Comparison of ENCODE assay signal across 8 cellular contexts in the genomic region with DNA sequence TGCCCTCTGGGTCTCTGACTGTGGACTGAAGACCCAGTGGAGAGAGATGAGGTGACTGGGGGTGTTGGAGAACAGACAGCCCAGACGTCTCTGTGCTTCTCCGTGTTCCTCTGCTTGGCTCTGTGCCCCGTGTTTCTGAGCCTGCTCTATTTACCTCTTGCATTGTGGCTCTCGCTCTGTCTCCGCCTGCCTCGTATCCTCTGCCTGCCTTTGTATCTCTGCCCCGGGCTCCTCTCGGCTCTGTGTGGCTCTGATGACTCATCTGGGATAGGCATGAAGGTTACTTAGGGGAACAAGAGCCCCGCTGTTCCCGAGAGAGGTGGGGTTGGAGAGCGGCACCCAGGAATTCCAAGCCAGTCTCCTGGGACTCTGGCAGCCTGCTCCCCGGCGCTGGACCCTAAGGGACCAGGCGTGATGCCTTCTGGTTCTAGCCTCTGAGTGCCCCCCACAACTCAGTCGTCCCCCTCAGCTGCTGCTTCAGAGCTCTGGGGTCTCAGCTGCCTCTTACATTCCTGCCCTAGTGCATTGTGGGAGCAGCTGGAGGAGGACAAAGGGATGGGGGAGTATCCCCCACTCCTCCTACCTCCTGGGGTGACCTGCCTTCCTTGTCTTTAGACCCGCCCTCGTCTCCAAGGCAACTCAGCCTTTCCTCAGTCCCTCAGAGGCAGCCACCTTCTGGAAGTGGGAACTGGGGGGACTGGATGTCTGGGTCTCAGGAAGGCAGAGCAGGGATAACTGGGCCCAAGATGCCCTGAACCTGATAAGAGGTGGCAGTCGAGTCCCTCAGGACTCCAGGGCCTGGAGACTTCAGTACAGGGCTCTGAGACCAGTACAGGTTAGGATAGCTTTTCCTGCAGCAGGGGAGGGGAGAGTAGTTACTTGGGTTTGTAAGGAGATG. TPM values are rescaled to one million over a fixed set of nuclear protein-coding genes. Genes with fewer than 3 reads are reported as not detected.
DNase-seq lines count a peak whose midpoint lies in the region; ATAC-seq and TF ChIP-seq lines count a peak whose summit lies in the region.

No MANE protein-coding gene starts in this region.

- H3K4me2 ChIP-seq in DND-41 (ENCODE audit: insufficient read depth, low read length): peak overlapping the region; percentile 99
- no peak overlapping the region for H3K4me2 ChIP-seq in MM.1S (ENCODE audit: low read depth, low read length)

- peaks cover 35% of the 10 kb centered on the region for H3K79me2 ChIP-seq in DND-41 (ENCODE audit: insufficient read depth, low read length)
- H3K79me2 ChIP-seq in MM.1S (ENCODE audit: low read length): no peaks in the 10 kb centered on the region

- intact Hi-C loops in esophagus squamous epithelium (cut with DNase I): loop anchor here (10.0 kb wide), 1 partner anchor 201 kb away; the partner anchor contains the start of gene PPP1R18

- H3K27ac ChIP-seq in DND-41 (ENCODE audit: low read length) (no peak overlapping the region), esophagus squamous epithelium (peak overlapping the region; percentile 93 to 99 (median 98)), mucosa of rectum (ENCODE audit: low read depth in 2 of 2, low read length in 2 of 2) (peak overlapping the region; percentile 95 to 99), tibial nerve (peak overlapping the region; percentile 87 to 98 (median 94)), MM.1S (ENCODE audit: low read length) (no peak overlapping the region)

- peak; percentile 27 for DNase-seq in DND-41
- DNase-seq in NB4 (ENCODE audit: low read depth): peak; percentile 49
- DNase-seq in activated CD4-positive, alpha-beta T cell treated with anti-CD3 and anti-CD28 coated beads, Interleukin-2, amount 50 U/mL, for 1 hour: peak; percentile 36
- DNase-seq in esophagus squamous epithelium (lab: John Stamatoyannopoulos, UW): no peak
- DNase-seq in tibial nerve (ENCODE audit: low spot score in 2 of 2): no peak
- no peak for DNase-seq in GOT3 (lab: John Stamatoyannopoulos, UW)
- DNase-seq in MM.1S: no peak

- TF ChIP-seq CTCF in DND-41 (IDR thresholded peaks at IDR 0.05; ENCODE audit: borderline replicate concordance, extremely low read depth, low read length, poor library complexity, severe bottlenecking): no peak
- TF ChIP-seq CTCF in NB4 (IDR thresholded peaks at IDR 0.05; ENCODE audit: low read depth, low read length): no peak
- no peak for TF ChIP-seq CTCF in esophagus squamous epithelium (IDR thresholded peaks at IDR 0.05)
- TF ChIP-seq CTCF in tibial nerve (IDR thresholded peaks at IDR 0.05): no peak
- TF ChIP-seq CTCF in MM.1S (IDR thresholded peaks at IDR 0.05; ENCODE audit: low read length): no peak

- H3K9me2 ChIP-seq in MM.1S (replicated peaks; ENCODE audit: insufficient read depth, low read length): no peaks in the 10 kb centered on the region

- H3K9ac ChIP-seq in DND-41 (ENCODE audit: low read depth, low read length) (peak overlapping the region; percentile 70), mucosa of rectum (ENCODE audit: low read depth in 1 of 2, low read length in 2 of 2) (peak overlapping the region; percentile 26 to 97), MM.1S (ENCODE audit: low read length) (no peak overlapping the region)

- 20 to 28% methylated on average over 8 to 10 of the region's 18 CpGs for WGBS in esophagus squamous epithelium, 2 donors
- WGBS in tibial nerve, 2 donors: 18 to 34% methylated on average over 12 to 14 of the region's 18 CpGs

- no peaks in the 10 kb centered on the region for H3K9me3 ChIP-seq in DND-41 (ENCODE audit: insufficient read depth, low read length, severe bottlenecking)
- H3K9me3 ChIP-seq in esophagus squamous epithelium: no peaks in the 10 kb centered on the region
- H3K9me3 ChIP-seq in mucosa of rectum (ENCODE audit: control insufficient read depth in 2 of 2, low read length in 2 of 2): no peaks in the 10 kb centered on the region
- H3K9me3 ChIP-seq in tibial nerve: no peaks in the 10 kb centered on the region
- no peaks in the 10 kb centered on the region for H3K9me3 ChIP-seq in MM.1S (replicated peaks; ENCODE audit: insufficient read depth, low read length)

- TF ChIP-seq POLR2A in NB4 (IDR thresholded peaks at IDR 0.05; ENCODE audit: extremely low read depth, insufficient read length) (no peak), esophagus squamous epithelium (IDR thresholded peaks at IDR 0.05) (peak in 3 of 4 donors; percentile 28 to 58 (median 55)), tibial nerve (IDR thresholded peaks at IDR 0.05) (no peak)

- no peak; the same call in 2 of the 3 replicates for ATAC-seq in DND-41 (ENCODE audit: insufficient read depth, low read depth)

- no peaks in the 10 kb centered on the region for H3F3A ChIP-seq in MM.1S (ENCODE audit: insufficient read depth, low read length)

- H4K20me1 ChIP-seq in DND-41 (ENCODE audit: insufficient read depth, low read length): peaks cover 7% of the 10 kb centered on the region; the same call in 1 of the 2 replicates
- no peaks in the 10 kb centered on the region for H4K20me1 ChIP-seq in MM.1S (ENCODE audit: insufficient read depth, low read length)

- no peaks in the 10 kb centered on the region for H3K27me3 ChIP-seq in DND-41 (ENCODE audit: insufficient read depth, low read length, poor library complexity)
- H3K27me3 ChIP-seq in esophagus squamous epithelium: no peaks in the 10 kb centered on the region
- no peaks in the 10 kb centered on the region for H3K27me3 ChIP-seq in mucosa of rectum (ENCODE audit: control insufficient read depth in 2 of 2, insufficient read depth in 2 of 2, low read length in 2 of 2)
- no peaks in the 10 kb centered on the region for H3K27me3 ChIP-seq in tibial nerve
- H3K27me3 ChIP-seq in MM.1S (replicated peaks; ENCODE audit: insufficient read depth, low read length): peaks cover 64% of the 10 kb centered on the region

- no peak overlapping the region for H2AFZ ChIP-seq in DND-41 (ENCODE audit: low read depth, low read length)
- no peak overlapping the region for H2AFZ ChIP-seq in MM.1S (ENCODE audit: low read length)

- TF ChIP-seq EP300 in tibial nerve (IDR thresholded peaks at IDR 0.05): no peak

- H3K36me3 ChIP-seq in DND-41 (ENCODE audit: insufficient read depth, low read length) (peaks cover 22% of the 10 kb centered on the region), esophagus squamous epithelium (peaks cover 7 to 28% (median 8%) of the 10 kb centered on the region in 3 donors), mucosa of rectum (ENCODE audit: control insufficient read depth in 2 of 2, insufficient read depth in 2 of 2, low read length in 2 of 2) (peaks cover 19 to 25% of the 10 kb centered on the region in 2 donors), tibial nerve (peaks cover 0 to 19% (median 3%) of the 10 kb centered on the region in 3 donors), MM.1S (replicated peaks; ENCODE audit: insufficient read depth, low read length) (no peaks in the 10 kb centered on the region)

- H3K4me1 ChIP-seq in DND-41 (ENCODE audit: insufficient read depth, low read length): peaks cover 40% of the 10 kb centered on the region
- H3K4me1 ChIP-seq in esophagus squamous epithelium: peaks cover 31 to 97% (median 56%) of the 10 kb centered on the region in 3 donors
- peaks cover 32 to 34% of the 10 kb centered on the region in 2 donors for H3K4me1 ChIP-seq in mucosa of rectum (ENCODE audit: control insufficient read depth in 2 of 2, insufficient read depth in 2 of 2, low read length in 2 of 2)
- H3K4me1 ChIP-seq in tibial nerve: peaks cover 0 to 79% (median 55%) of the 10 kb centered on the region in 4 donors
- H3K4me1 ChIP-seq in MM.1S (ENCODE audit: low read length): no peaks in the 10 kb centered on the region

- H3K4me3 ChIP-seq in DND-41 (ENCODE audit: low read depth in 1 of 2, low read length in 2 of 2) (peak overlapping the region in 1 of 2 experiments; percentile 88; a peak in 2 of 4 replicates), NB4 (ENCODE audit: low read depth, low read length) (no peak overlapping the region), esophagus squamous epithelium (peak overlapping the region; percentile 55 to 97 (median 90)), mucosa of rectum (ENCODE audit: low read length in 2 of 2) (peak overlapping the region; percentile 71 to 89), tibial nerve (peak overlapping the region; percentile 11 to 83 (median 72)), MM.1S (ENCODE audit: low read length) (no peak overlapping the region)

RNA-seq across cellular contexts. Expression of gene DDR1, which starts 1.9 kb away (rescaled TPM):
- 100 to 1,000 TPM; 131 to 261 (median 140) TPM for total RNA-seq in esophagus squamous epithelium
- 10 to 100 TPM; 36.7 to 60.1 (median 39.8) TPM for total RNA-seq in tibial nerve

RNA-seq across cellular contexts. Expression of gene GTF2H4, which starts 21.8 kb away (rescaled TPM):
- total RNA-seq in esophagus squamous epithelium (10 to 100 TPM; 10.3 to 26.7 (median 12.4) TPM), tibial nerve (10 to 100 TPM in 2 of 4 donors, 1 to 10 TPM in 2; 2.2 to 25.2 (median 10.1) TPM)

RNA-seq across cellular contexts. Expression of gene VARS2, which starts 27.8 kb away (rescaled TPM):
- total RNA-seq in esophagus squamous epithelium (10 to 100 TPM; 23.5 to 61.9 (median 33.0) TPM), tibial nerve (10 to 100 TPM; 22.6 to 26.2 (median 24.7) TPM)

RNA-seq across cellular contexts. Expression of gene SFTA2, which starts 45.7 kb away (rescaled TPM):
- total RNA-seq in esophagus squamous epithelium: 10 to 100 TPM in 1 of 4 donors, 1 to 10 TPM in 3; 2.0 to 31.7 (median 6.4) TPM
- not detected for total RNA-seq in tibial nerve

RNA-seq across cellular contexts. Expression of gene MUCL3, which starts 54.5 kb away (rescaled TPM):
- 1 to 10 TPM in 2 of 4 donors, under 1 TPM in 2; 0.21 to 8.3 (median 2.4) TPM for total RNA-seq in esophagus squamous epithelium
- total RNA-seq in tibial nerve: under 1 TPM in 1 of 4 donors, not detected in 3; under 0.01 TPM

Comparison
In these comparisons a context has a peak if more than half of its experiments do, and no peak if none do; other contexts are left out.
1. DNase-seq: peak in DND-41 (single experiment), NB4 (single experiment) and activated CD4-positive, alpha-beta T cell treated with anti-CD3 and anti-CD28 coated beads, Interleukin-2, amount 50 U/mL, for 1 hour (single experiment); none in esophagus squamous epithelium (single experiment), tibial nerve (0 of 2), GOT3 (single experiment) and MM.1S (single experiment).
2. H3K27ac ChIP-seq: peak in esophagus squamous epithelium (4 of 4), mucosa of rectum (2 of 2) and tibial nerve (4 of 4); none in DND-41 (single experiment) and MM.1S (single experiment).
3. H3K4me3 ChIP-seq: peak in esophagus squamous epithelium (4 of 4), mucosa of rectum (2 of 2) and tibial nerve (4 of 4); none in NB4 (single experiment) and MM.1S (single experiment).
4. POLR2A ChIP-seq: peak in esophagus squamous epithelium (3 of 4); none in NB4 (single experiment) and tibial nerve (0 of 2).